Comparison of ENCODE assay signal across 8 cellular contexts in genomic region chr3:114411811-114412803, GRCh38.
DNase-seq lines count a peak whose midpoint lies in the region; ATAC-seq and TF ChIP-seq lines count a peak whose summit lies in the region.

No MANE protein-coding gene starts in this region.

- intact Hi-C loops in testis (cut with DNase I; ENCODE audit: low total_unique reads) = no loop called here

- no peaks in the 10 kb centered on the region for H3K36me3 Mint-ChIP-seq in activated T-cell treated with anti-CD3 and anti-CD28 coated beads, Interleukin-2, amount 50 U/mL, for 24 hours (ENCODE audit: low read depth)

- H3K27me3 Mint-ChIP-seq in activated T-cell treated with anti-CD3 and anti-CD28 coated beads, Interleukin-2, amount 50 U/mL, for 24 hours = no peaks in the 10 kb centered on the region

- H3K4me3 Mint-ChIP-seq in activated T-cell treated with anti-CD3 and anti-CD28 coated beads, Interleukin-2, amount 50 U/mL, for 24 hours = peak overlapping the region; percentile 21

- no peak for TF ChIP-seq CTCF in testis (IDR thresholded peaks at IDR 0.05)

- ATAC-seq in GM18505 (IDR thresholded peaks at IDR 0.05; ENCODE audit: unreplicated experiment) (peak; percentile 62), HG02759 (IDR thresholded peaks at IDR 0.05; ENCODE audit: unreplicated experiment) (peak; percentile 85)

- H3K27me3 ChIP-seq in testis = no peaks in the 10 kb centered on the region

- H3K36me3 ChIP-seq in testis (ENCODE audit: low read depth, missing control alignments) = no peaks in the 10 kb centered on the region

- DNase-seq in activated T-cell treated with anti-CD3 and anti-CD28 coated beads, Interleukin-2, amount 50 U/mL, for 24 hours = peak; percentile 37
- peak; percentile 88 for DNase-seq in iris pigment epithelial cell (ENCODE audit: low read depth)
- DNase-seq in testis = peak; percentile 58
- no peak for DNase-seq in NCI-H187 (lab: John Stamatoyannopoulos, UW)
- no peak for DNase-seq in superior temporal gyrus (ENCODE audit: extremely low spot score)
- DNase-seq in SKM-1 treated with dmso at 0.1 percent for 144 hours (lab: John Stamatoyannopoulos, UW; ENCODE audit: unreplicated experiment) = no peak

- H3K4me3 ChIP-seq in testis = no peak overlapping the region

- no peaks in the 10 kb centered on the region for H3K9me3 ChIP-seq in testis

- H3K27ac Mint-ChIP-seq in activated T-cell treated with anti-CD3 and anti-CD28 coated beads, Interleukin-2, amount 50 U/mL, for 24 hours = peak overlapping the region; percentile 62

- no peak for TF ChIP-seq POLR2A in GM18505 (IDR thresholded peaks at IDR 0.05; ENCODE audit: borderline replicate concordance, extremely low read depth, insufficient read depth, insufficient read length)
- no peak for TF ChIP-seq POLR2A in testis (IDR thresholded peaks at IDR 0.05)

- WGBS in testis, 2 donors = 33 to 48% methylated on average over 9 of the region's 9 CpGs

- peaks cover 47% of the 10 kb centered on the region for H3K4me1 Mint-ChIP-seq in activated T-cell treated with anti-CD3 and anti-CD28 coated beads, Interleukin-2, amount 50 U/mL, for 24 hours (ENCODE audit: low read depth)

- no peaks in the 10 kb centered on the region for H3K9me3 Mint-ChIP-seq in activated T-cell treated with anti-CD3 and anti-CD28 coated beads, Interleukin-2, amount 50 U/mL, for 24 hours

- H3K27ac ChIP-seq in testis = peak overlapping the region; percentile 65 to 89

- peaks cover 56% of the 10 kb centered on the region for H3K4me1 ChIP-seq in testis

Comparison
In these comparisons a context has a peak if more than half of its experiments do, and no peak if none do; other contexts are left out.
1. DNase-seq: peak in activated T-cell treated with anti-CD3 and anti-CD28 coated beads, Interleukin-2, amount 50 U/mL, for 24 hours (single experiment), iris pigment epithelial cell (single experiment) and testis (single experiment); none in NCI-H187 (0 of 2), superior temporal gyrus (single experiment) and SKM-1 treated with dmso at 0.1 percent for 144 hours (single experiment).